ENCODE assay signal across 1 cellular context in the genomic region with DNA sequence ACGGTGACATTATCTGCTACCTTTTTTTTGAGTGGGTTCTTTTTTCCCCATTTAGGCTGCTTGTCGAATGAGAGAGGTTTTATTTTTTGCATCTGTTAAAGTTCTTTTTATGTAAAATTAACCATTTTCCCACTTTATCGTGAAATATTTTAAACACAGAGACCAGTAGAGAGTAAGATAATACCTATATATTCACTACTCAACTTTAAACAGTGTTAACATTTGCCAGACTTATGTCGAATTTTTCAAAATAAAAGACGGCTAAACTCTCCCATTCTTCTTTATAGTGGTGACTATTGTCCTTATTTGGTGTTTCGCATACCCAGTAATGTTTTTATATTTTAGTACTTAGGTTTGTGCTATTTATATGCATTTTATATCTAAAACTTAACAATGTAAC.
TF ChIP-seq lines count a peak whose summit lies in the region.

No MANE protein-coding gene starts in this region.

TF ChIP-seq in HCT116, 20 proteins besides CTCF, POLR2A, EP300 and RAD21:
- TF ChIP-seq, protein P1, sequence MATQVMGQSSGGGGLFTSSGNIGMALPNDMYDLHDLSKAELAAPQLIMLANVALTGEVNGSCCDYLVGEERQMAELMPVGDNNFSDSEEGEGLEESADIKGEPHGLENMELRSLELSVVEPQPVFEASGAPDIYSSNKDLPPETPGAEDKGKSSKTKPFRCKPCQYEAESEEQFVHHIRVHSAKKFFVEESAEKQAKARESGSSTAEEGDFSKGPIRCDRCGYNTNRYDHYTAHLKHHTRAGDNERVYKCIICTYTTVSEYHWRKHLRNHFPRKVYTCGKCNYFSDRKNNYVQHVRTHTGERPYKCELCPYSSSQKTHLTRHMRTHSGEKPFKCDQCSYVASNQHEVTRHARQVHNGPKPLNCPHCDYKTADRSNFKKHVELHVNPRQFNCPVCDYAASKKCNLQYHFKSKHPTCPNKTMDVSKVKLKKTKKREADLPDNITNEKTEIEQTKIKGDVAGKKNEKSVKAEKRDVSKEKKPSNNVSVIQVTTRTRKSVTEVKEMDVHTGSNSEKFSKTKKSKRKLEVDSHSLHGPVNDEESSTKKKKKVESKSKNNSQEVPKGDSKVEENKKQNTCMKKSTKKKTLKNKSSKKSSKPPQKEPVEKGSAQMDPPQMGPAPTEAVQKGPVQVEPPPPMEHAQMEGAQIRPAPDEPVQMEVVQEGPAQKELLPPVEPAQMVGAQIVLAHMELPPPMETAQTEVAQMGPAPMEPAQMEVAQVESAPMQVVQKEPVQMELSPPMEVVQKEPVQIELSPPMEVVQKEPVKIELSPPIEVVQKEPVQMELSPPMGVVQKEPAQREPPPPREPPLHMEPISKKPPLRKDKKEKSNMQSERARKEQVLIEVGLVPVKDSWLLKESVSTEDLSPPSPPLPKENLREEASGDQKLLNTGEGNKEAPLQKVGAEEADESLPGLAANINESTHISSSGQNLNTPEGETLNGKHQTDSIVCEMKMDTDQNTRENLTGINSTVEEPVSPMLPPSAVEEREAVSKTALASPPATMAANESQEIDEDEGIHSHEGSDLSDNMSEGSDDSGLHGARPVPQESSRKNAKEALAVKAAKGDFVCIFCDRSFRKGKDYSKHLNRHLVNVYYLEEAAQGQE (IDR thresholded peaks at IDR 0.05; ENCODE audit: low read depth), result no peak
- no peak for TF ChIP-seq TCF7L2 (IDR thresholded peaks at IDR 0.05; ENCODE audit: borderline replicate concordance, extremely low read depth, insufficient read depth, insufficient read length)
- no peak for TF ChIP-seq EZH2 (IDR thresholded peaks at IDR 0.05)
- no peak for TF ChIP-seq ATF3 (IDR thresholded peaks at IDR 0.05)
- TF ChIP-seq FOSL1 (IDR thresholded peaks at IDR 0.05; ENCODE audit: low read depth), result no peak
- TF ChIP-seq SP1 (IDR thresholded peaks at IDR 0.05; ENCODE audit: low read depth), result no peak
- no peak for TF ChIP-seq ZFX (IDR thresholded peaks at IDR 0.05)
- no peak for TF ChIP-seq EGR1 (IDR thresholded peaks at IDR 0.05; ENCODE audit: low read depth)
TF ChIP-seq in HCT116: peak in this region for 0.
